In genomic region chr6:141532211-141532610, GRCh38 we compare ENCODE assay signal across 25 cellular contexts.
"Had no signal": no experiment of that assay in that cellular context is flagged by ENCODE, and none has a peak within 500 bp of the region (broad histone marks: within the 10 kb centered on the region; RNA-seq: fewer than 3 reads in every experiment).

No MANE protein-coding gene starts in this region.

- H3K4me1 Mint-ChIP-seq: natural killer cell had no signal

- H3K4me1 ChIP-seq: colonic mucosa, gastrocnemius medialis, left lung, lower lobe of right lung, pancreas, stomach, thyroid gland, vagina had no signal

- H3K36me3 ChIP-seq: colonic mucosa, gastrocnemius medialis, left lung, lower lobe of right lung, neutrophil, pancreas, stomach, thyroid gland, vagina had no signal

- H3K9me3 ChIP-seq: colonic mucosa, gastrocnemius medialis, lower lobe of right lung, neutrophil, pancreas, thyroid gland, vagina had no signal

- H3K27me3 ChIP-seq: colonic mucosa, gastrocnemius medialis, left lung, neutrophil, pancreas, stomach, thyroid gland, vagina had no signal

- DNase-seq: colonic mucosa; effector CD8-positive, alpha-beta T cell; endodermal cell; foreskin fibroblast; gastrocnemius medialis; head of caudate nucleus; left lung; lower lobe of right lung; natural killer cell; retina; stimulated activated CD4-positive, alpha-beta T cell treated with anti-CD3 and anti-CD28 coated beads, Interleukin-12 subunit alpha, Interleukin-12 subunit beta, amount 100 ng/mL, for 4 hours; stimulated activated CD4-positive, alpha-beta T cell treated with anti-CD3 and anti-CD28 coated beads, Interleukin-1b, Interleukin-23, amount 100 ng/mL, for 48 hours; stimulated activated CD4-positive, alpha-beta T cell treated with anti-CD3 and anti-CD28 coated beads, Interleukin-4, amount 100 ng/mL, for 1 hour; stimulated activated CD8-positive, alpha-beta memory T cell treated with anti-CD3 and anti-CD28 coated beads, Interleukin-4, amount 100 ng/mL, for 48 hours; stimulated activated naive CD4-positive, alpha-beta T cell treated with Interleukin-2 at 50 U/mL for 16 hours; stomach; thyroid gland; trophoblast cell had no signal

- H3K27ac Mint-ChIP-seq: dendritic cell treated with granulocyte-macrophage colony-stimulating factor and Interleukin-4, amounts not matched to agents 40 ng/mL and 50 ng/mL, for 4 days; endodermal cell; natural killer cell had no signal

- H3K36me3 Mint-ChIP-seq: natural killer cell had no signal

- H3K27ac ChIP-seq: colonic mucosa, epithelial cell of prostate, gastrocnemius medialis, left lung, lower lobe of right lung, neutrophil, pancreas, stomach, thyroid gland, vagina had no signal

- H3K4me2 ChIP-seq: smooth muscle cell had no signal

- H3K9me3 Mint-ChIP-seq: endodermal cell, natural killer cell had no signal

- ATAC-seq: esophagus mucosa, gastrocnemius medialis, left lung, lower lobe of right lung, natural killer cell, pancreas had no signal

- H3K4me3 Mint-ChIP-seq: dendritic cell treated with granulocyte-macrophage colony-stimulating factor and Interleukin-4, amounts not matched to agents 40 ng/mL and 50 ng/mL, for 4 days; endodermal cell; natural killer cell had no signal

- H3K4me3 ChIP-seq: colonic mucosa, gastrocnemius medialis, left lung, lower lobe of right lung, pancreas, smooth muscle cell, stomach, thyroid gland, vagina had no signal
